2 cellular contexts compared by ENCODE assay signal in the genomic region with DNA sequence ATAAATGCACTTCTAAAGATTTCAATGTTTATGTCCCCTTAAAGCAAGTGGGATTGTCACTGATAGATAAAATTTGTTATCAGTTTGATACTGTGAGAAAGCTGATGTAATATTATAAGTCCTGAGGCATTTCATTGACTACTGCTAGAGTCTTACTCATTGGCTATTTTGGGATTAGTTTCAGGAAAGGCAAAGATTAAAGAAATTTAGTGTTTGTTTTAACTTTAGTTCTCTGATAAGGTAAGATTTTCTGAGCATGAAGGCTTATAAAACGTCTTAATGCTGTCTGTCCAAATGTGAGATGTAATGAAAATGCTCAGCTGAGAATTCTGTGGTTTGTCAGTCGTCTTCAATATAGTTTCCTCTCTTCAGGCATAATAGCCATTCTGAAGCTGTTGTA.
TF ChIP-seq lines count a peak whose summit lies in the region.

No MANE protein-coding gene starts in this region.

TF ChIP-seq in SK-N-SH, 30 proteins besides CTCF, POLR2A, EP300 and RAD21 (continued from another document):
- TF ChIP-seq ZBTB33 (IDR thresholded peaks at IDR 0.05; ENCODE audit: borderline replicate concordance, low read depth) (no peak), SMC3 (IDR thresholded peaks at IDR 0.05; ENCODE audit: low read depth, low read length) (no peak), GABPA (IDR thresholded peaks at IDR 0.05; ENCODE audit: low read depth) (no peak), EZH2phosphoT487 (IDR thresholded peaks at IDR 0.05; ENCODE audit: borderline replicate concordance, low read depth) (no peak), ELF1 (IDR thresholded peaks at IDR 0.05) (no peak), GATA2 (CRISPR knock-in tag; IDR thresholded peaks at IDR 0.05) (no peak), FOSL2 (IDR thresholded peaks at IDR 0.05; ENCODE audit: borderline replicate concordance, low read depth) (no peak), PBX3 (IDR thresholded peaks at IDR 0.05) (no peak), MXI1 (IDR thresholded peaks at IDR 0.05; ENCODE audit: low read depth, low read length) (no peak)

TF ChIP-seq in SK-N-SH treated with all-trans-retinoic acid at 6 μM for 48 hours, 23 proteins besides CTCF, POLR2A, EP300 and RAD21 (continued from another document):
- TF ChIP-seq CSRNP3 (CRISPR knock-in tag; IDR thresholded peaks at IDR 0.05) (no peak), CREB5 (CRISPR knock-in tag; IDR thresholded peaks at IDR 0.05; ENCODE audit: low read depth) (no peak), TCF4 (CRISPR knock-in tag; IDR thresholded peaks at IDR 0.05; ENCODE audit: borderline replicate concordance) (no peak), TOX (CRISPR knock-in tag; IDR thresholded peaks at IDR 0.05; ENCODE audit: borderline replicate concordance) (no peak), ZNF8 (CRISPR knock-in tag; IDR thresholded peaks at IDR 0.05) (no peak), BACH2 (CRISPR knock-in tag; IDR thresholded peaks at IDR 0.05; ENCODE audit: borderline replicate concordance) (no peak)
- TF ChIP-seq, protein P1, sequence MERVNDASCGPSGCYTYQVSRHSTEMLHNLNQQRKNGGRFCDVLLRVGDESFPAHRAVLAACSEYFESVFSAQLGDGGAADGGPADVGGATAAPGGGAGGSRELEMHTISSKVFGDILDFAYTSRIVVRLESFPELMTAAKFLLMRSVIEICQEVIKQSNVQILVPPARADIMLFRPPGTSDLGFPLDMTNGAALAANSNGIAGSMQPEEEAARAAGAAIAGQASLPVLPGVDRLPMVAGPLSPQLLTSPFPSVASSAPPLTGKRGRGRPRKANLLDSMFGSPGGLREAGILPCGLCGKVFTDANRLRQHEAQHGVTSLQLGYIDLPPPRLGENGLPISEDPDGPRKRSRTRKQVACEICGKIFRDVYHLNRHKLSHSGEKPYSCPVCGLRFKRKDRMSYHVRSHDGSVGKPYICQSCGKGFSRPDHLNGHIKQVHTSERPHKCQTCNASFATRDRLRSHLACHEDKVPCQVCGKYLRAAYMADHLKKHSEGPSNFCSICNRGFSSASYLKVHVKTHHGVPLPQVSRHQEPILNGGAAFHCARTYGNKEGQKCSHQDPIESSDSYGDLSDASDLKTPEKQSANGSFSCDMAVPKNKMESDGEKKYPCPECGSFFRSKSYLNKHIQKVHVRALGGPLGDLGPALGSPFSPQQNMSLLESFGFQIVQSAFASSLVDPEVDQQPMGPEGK (CRISPR knock-in tag; IDR thresholded peaks at IDR 0.05; ENCODE audit: borderline replicate concordance) = no peak
